Comparison of ENCODE assay signal across 8 cellular contexts in the genomic region with DNA sequence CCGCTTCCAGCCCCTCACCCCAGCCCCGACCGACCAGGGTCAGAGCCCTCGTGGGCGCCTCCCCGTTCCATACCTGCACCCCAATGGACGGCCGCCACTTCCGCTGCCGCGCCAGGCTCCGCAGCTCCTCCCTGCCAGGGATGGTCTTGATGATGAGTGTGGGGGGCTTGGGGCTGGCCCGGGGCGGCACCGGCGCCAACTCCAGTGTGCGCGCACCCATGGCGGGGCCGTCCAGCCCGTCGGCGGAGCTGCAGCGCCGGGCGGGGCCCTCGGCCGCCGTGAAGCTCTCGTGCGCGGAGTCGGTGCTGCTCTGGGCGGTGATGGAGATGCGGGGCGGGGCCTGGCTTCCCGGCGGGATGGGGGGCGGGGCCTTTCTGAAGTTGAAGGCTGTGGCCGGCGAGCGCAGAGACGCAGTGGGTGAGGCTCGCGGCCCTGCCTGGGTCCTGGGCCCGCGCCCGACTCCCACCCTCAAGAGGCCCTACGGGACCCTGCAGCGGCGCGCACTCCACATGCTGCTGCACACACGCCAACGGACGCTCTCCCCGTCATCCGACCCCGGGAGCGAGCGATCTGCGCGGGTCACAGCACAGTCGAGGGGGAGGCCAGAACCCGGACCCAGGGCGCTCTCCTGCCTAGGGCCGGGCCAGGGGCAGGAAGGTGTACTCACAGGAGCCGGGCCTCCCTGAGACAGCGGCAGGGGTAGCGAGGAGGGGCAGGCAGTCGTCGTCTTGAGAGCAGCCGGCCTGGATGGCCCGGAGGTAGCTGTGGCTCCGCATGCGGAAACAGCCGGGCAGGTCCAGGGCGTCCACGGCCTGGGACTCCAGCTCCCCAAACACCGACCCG. TPM values are rescaled to one million over a fixed set of nuclear protein-coding genes. Genes with fewer than 3 reads are reported as not detected.
DNase-seq lines count a peak whose midpoint lies in the region; ATAC-seq and TF ChIP-seq lines count a peak whose summit lies in the region.

No MANE protein-coding gene starts in this region.

- no peaks in the 10 kb centered on the region for H3K36me3 ChIP-seq in right atrium auricular region

- intact Hi-C loops in Right ventricle myocardium inferior (cut with DNase I): no loop called here

- peaks cover 0 to 7% of the 10 kb centered on the region in 2 donors for H3K9me3 ChIP-seq in right atrium auricular region
- no peaks in the 10 kb centered on the region for H3K9me3 ChIP-seq in iPS-18c (ENCODE audit: control insufficient read depth, insufficient read depth, low read length)

- no peak for TF ChIP-seq CTCF in right atrium auricular region (IDR thresholded peaks at IDR 0.05)

- H3K27me3 ChIP-seq in right atrium auricular region: peaks cover 12 to 20% of the 10 kb centered on the region in 2 donors

- no peak overlapping the region for H3K27ac ChIP-seq in right atrium auricular region

- ATAC-seq in Right ventricle myocardium inferior (peak; percentile 73), HG03565 (IDR thresholded peaks at IDR 0.05; ENCODE audit: unreplicated experiment) (no peak)
- ATAC-seq in activated naive CD4-positive, alpha-beta T cell treated with anti-CD3 and anti-CD28 coated beads, Interleukin-2, amount 50 U/mL, for 72 hours: peak; percentile 87 to 92

- peaks cover 0 to 4% of the 10 kb centered on the region in 2 donors for H3K36me3 Mint-ChIP-seq in activated naive CD4-positive, alpha-beta T cell treated with anti-CD3 and anti-CD28 coated beads, Interleukin-2, amount 50 U/mL, for 72 hours

- no peak for DNase-seq in Right ventricle myocardium inferior (ENCODE audit: missing footprints)
- DNase-seq in right atrium auricular region (ENCODE audit: low spot score): no peak
- peak in 1 of 2 donors; percentile 63 for DNase-seq in activated naive CD4-positive, alpha-beta T cell treated with anti-CD3 and anti-CD28 coated beads, Interleukin-2, amount 50 U/mL, for 72 hours (ENCODE audit: low spot score in 2 of 2)
- peak; percentile 60 to 61 for DNase-seq in stimulated activated CD4-positive, alpha-beta T cell treated with anti-CD3 and anti-CD28 coated beads, Interleukin-2, amount 100 ng/mL, for 48 hours
- DNase-seq in cerebellar nuclear complex (lab: John Stamatoyannopoulos, UW): no peak
- no peak for DNase-seq in SW480 (ENCODE audit: low spot score)

- H3K27ac Mint-ChIP-seq in activated naive CD4-positive, alpha-beta T cell treated with anti-CD3 and anti-CD28 coated beads, Interleukin-2, amount 50 U/mL, for 72 hours: no peak overlapping the region

- peak overlapping the region in 1 of 2 donors; percentile 40 for H3K4me3 ChIP-seq in right atrium auricular region
- H3K4me3 ChIP-seq in iPS-18c (ENCODE audit: insufficient read depth, low read depth, low read length): peak overlapping the region; percentile 68

- no peaks in the 10 kb centered on the region for H3K9me3 Mint-ChIP-seq in activated naive CD4-positive, alpha-beta T cell treated with anti-CD3 and anti-CD28 coated beads, Interleukin-2, amount 50 U/mL, for 72 hours

- peaks cover 0 to 14% of the 10 kb centered on the region in 2 donors for H3K4me1 ChIP-seq in right atrium auricular region

RNA-seq across cellular contexts. Expression of a gene that starts 26.1 kb away (rescaled TPM):
- 40.6 TPM for total RNA-seq in Right ventricle myocardium inferior
- 10 to 100 TPM; 26.6 to 34.0 TPM for total RNA-seq in right atrium auricular region
- total RNA-seq in activated naive CD4-positive, alpha-beta T cell treated with anti-CD3 and anti-CD28 coated beads, Interleukin-2, amount 50 U/mL, for 72 hours: 10 to 100 TPM; 48.7 to 49.1 TPM

RNA-seq across cellular contexts. Expression of a gene that starts 43.8 kb away (rescaled TPM):
- total RNA-seq in Right ventricle myocardium inferior (0.22 TPM), right atrium auricular region (under 1 TPM in 1 of 2 donors, not detected in 1; 0.43 TPM)
- under 1 TPM; 0.71 to 0.84 TPM for total RNA-seq in activated naive CD4-positive, alpha-beta T cell treated with anti-CD3 and anti-CD28 coated beads, Interleukin-2, amount 50 U/mL, for 72 hours

Comparison
In these comparisons a context has a peak if more than half of its experiments do, and no peak if none do; other contexts are left out.
1. DNase-seq: peak in stimulated activated CD4-positive, alpha-beta T cell treated with anti-CD3 and anti-CD28 coated beads, Interleukin-2, amount 100 ng/mL, for 48 hours (2 of 2); none in Right ventricle myocardium inferior (single experiment), right atrium auricular region (single experiment), cerebellar nuclear complex (0 of 2) and SW480 (single experiment).